In genomic region chr17:44307387-44308186, GRCh38 we compare ENCODE assay signal across 8 cellular contexts. TPM values are rescaled to one million over a fixed set of nuclear protein-coding genes. Genes with fewer than 3 reads are reported as not detected.
DNase-seq lines count a peak whose midpoint lies in the region; ATAC-seq and TF ChIP-seq lines count a peak whose summit lies in the region.

No MANE protein-coding gene starts in this region.

- H3K27ac ChIP-seq in neural progenitor cell = no peak overlapping the region

- H3K9ac ChIP-seq in neural progenitor cell = no peak overlapping the region

- H3K9me3 Mint-ChIP-seq in neural progenitor cell = no peaks in the 10 kb centered on the region

- peaks cover 26% of the 10 kb centered on the region for H4K20me1 ChIP-seq in neural progenitor cell (ENCODE audit: low read depth)

- H3F3A ChIP-seq in neural progenitor cell (ENCODE audit: low read depth) = peaks cover 17% of the 10 kb centered on the region

- H3K4me3 ChIP-seq in fibroblast of villous mesenchyme (ENCODE audit: low read depth, low read length) (peak overlapping the region; percentile 54), neural progenitor cell (peak overlapping the region; percentile 50)

- peaks cover 32% of the 10 kb centered on the region for H3K27me3 Mint-ChIP-seq in neural progenitor cell (ENCODE audit: insufficient read depth, low read depth)

- peak overlapping the region; percentile 82 for H3K4me2 ChIP-seq in neural progenitor cell

- ATAC-seq in HG02970 (IDR thresholded peaks at IDR 0.05; ENCODE audit: low FRiP score, unreplicated experiment) (no peak), HG03342 (IDR thresholded peaks at IDR 0.05; ENCODE audit: unreplicated experiment) (no peak)

- peak overlapping the region; percentile 81 for H3K4me3 Mint-ChIP-seq in neural progenitor cell

- H3K36me3 ChIP-seq in neural progenitor cell = no peaks in the 10 kb centered on the region

- H3K79me2 ChIP-seq in neural progenitor cell (ENCODE audit: low read depth) = no peaks in the 10 kb centered on the region

- H3K27me3 ChIP-seq in neural progenitor cell = peaks cover 45% of the 10 kb centered on the region

- H3K27ac Mint-ChIP-seq in neural progenitor cell = no peak overlapping the region

- no peaks in the 10 kb centered on the region for H3K36me3 Mint-ChIP-seq in neural progenitor cell

- no peaks in the 10 kb centered on the region for H3K9me3 ChIP-seq in neural progenitor cell (ENCODE audit: low read depth)

- TF ChIP-seq CTCF in fibroblast of villous mesenchyme (IDR thresholded peaks at IDR 0.05; ENCODE audit: insufficient read depth, low read depth, low read length) (no peak), neural progenitor cell (IDR thresholded peaks at IDR 0.05) (no peak)

- peaks cover 17% of the 10 kb centered on the region for H3K4me1 Mint-ChIP-seq in neural progenitor cell

- DNase-seq in Ammon's horn (ENCODE audit: low spot score) (peak; percentile 85), HK-2 (ENCODE audit: unreplicated experiment) (peak; percentile 59), SK-N-DZ (ENCODE audit: low spot score) (peak; percentile 91), fibroblast of villous mesenchyme (ENCODE audit: low read depth) (peak; percentile 64), neural progenitor cell (ENCODE audit: low spot score) (peak; percentile 91), NAMALWA (ENCODE audit: low spot score) (no peak)

- H3K4me1 ChIP-seq in neural progenitor cell = peaks cover 13% of the 10 kb centered on the region

- no peak overlapping the region for H2AFZ ChIP-seq in neural progenitor cell (replicated peaks)

RNA-seq across cellular contexts. Expression of gene RUNDC3A, which starts 0.8 kb away (rescaled TPM):
- 69.8 TPM in 2 replicates for polyA plus RNA-seq in SK-N-DZ (2014; cell fraction: cytosol; rRNA removed)
- 158 and 175 TPM in 2 replicates for polyA plus RNA-seq in SK-N-DZ (2014; cell fraction: nucleus; rRNA removed)
- total RNA-seq in fibroblast of villous mesenchyme = under 0.01 TPM in 1 of 2 replicates, not detected in the other
- total RNA-seq in neural progenitor cell (ENCODE audit: low replicate concordance) = 0.09 and 0.58 TPM in 2 replicates

RNA-seq across cellular contexts. Expression of gene SLC25A39, which starts 17.0 kb away (rescaled TPM):
- 174 and 211 TPM in 2 replicates for polyA plus RNA-seq in SK-N-DZ (2014; cell fraction: cytosol; rRNA removed)
- polyA plus RNA-seq in SK-N-DZ (2014; cell fraction: nucleus; rRNA removed) = 298 and 413 TPM in 2 replicates
- total RNA-seq in fibroblast of villous mesenchyme (58.9 and 61.7 TPM in 2 replicates), neural progenitor cell (ENCODE audit: low replicate concordance) (61.2 and 146 TPM in 2 replicates)

RNA-seq across cellular contexts. Expression of gene GRN, which starts 37.5 kb away (rescaled TPM):
- polyA plus RNA-seq in SK-N-DZ (2014; cell fraction: cytosol; rRNA removed) = 85.7 and 87.8 TPM in 2 replicates
- polyA plus RNA-seq in SK-N-DZ (2014; cell fraction: nucleus; rRNA removed) = 83.0 and 119 TPM in 2 replicates
- total RNA-seq in fibroblast of villous mesenchyme = 165 and 256 TPM in 2 replicates
- 28.2 and 98.6 TPM in 2 replicates for total RNA-seq in neural progenitor cell (ENCODE audit: low replicate concordance)

RNA-seq across cellular contexts. Expression of gene SLC4A1, which starts 39.7 kb away (rescaled TPM):
- polyA plus RNA-seq in SK-N-DZ (2014; cell fraction: cytosol; rRNA removed) = 0.03 TPM in 1 of 2 replicates, not detected in the other
- not detected in 2 replicates for polyA plus RNA-seq in SK-N-DZ (2014; cell fraction: nucleus; rRNA removed)
- total RNA-seq in fibroblast of villous mesenchyme = not detected in 2 replicates
- not detected in 2 replicates for total RNA-seq in neural progenitor cell (ENCODE audit: low replicate concordance)

RNA-seq across cellular contexts. Expression of gene FAM171A2, which starts 56.1 kb away (rescaled TPM):
- 56.5 and 58.8 TPM in 2 replicates for polyA plus RNA-seq in SK-N-DZ (2014; cell fraction: cytosol; rRNA removed)
- 32.7 and 44.7 TPM in 2 replicates for polyA plus RNA-seq in SK-N-DZ (2014; cell fraction: nucleus; rRNA removed)
- 0.86 and 2.6 TPM in 2 replicates for total RNA-seq in fibroblast of villous mesenchyme
- total RNA-seq in neural progenitor cell (ENCODE audit: low replicate concordance) = 18.1 and 68.1 TPM in 2 replicates
